Comparison of ENCODE assay signal across 31 cellular contexts in the genomic region with DNA sequence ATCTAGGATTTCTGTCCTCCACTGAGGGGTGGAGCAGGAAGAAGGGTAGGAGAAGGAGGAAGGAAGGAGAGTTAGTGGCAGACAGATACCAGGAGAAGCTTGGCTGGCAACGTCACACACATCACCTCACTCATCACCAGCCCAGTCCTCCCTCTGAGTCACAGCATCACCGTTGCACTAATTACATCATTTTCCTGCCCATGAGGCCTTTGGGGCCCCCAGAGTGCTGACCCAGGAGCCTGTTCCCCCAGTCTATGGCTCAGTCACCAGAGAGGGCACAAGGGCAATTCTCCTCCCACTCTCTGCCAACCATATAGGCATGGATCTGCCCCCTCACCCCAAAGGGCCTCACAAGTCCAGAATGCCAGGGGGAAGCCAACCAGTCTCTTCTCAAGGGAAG. TPM values are rescaled to one million over a fixed set of nuclear protein-coding genes. Genes with fewer than 3 reads are reported as not detected.
A peak's percentile ranks its signal among the peaks of the same experiment; 100 is the strongest.
DNase-seq lines count a peak whose midpoint lies in the region; ATAC-seq, FAIRE-seq and TF ChIP-seq lines count a peak whose summit lies in the region.
"Had no signal": no experiment of that assay in that cellular context is flagged by ENCODE, and none has a peak within 500 bp of the region (broad histone marks: within the 10 kb centered on the region; RNA-seq: fewer than 3 reads in every experiment).

No MANE protein-coding gene starts in this region.

- no peaks in the 10 kb centered on the region for H3K79me2 ChIP-seq in K562 (ENCODE audit: control insufficient read depth, insufficient read depth, low read length)

- no peak for ATAC-seq in K562
- ATAC-seq in foreskin keratinocyte: peak; percentile 49
- no peak for ATAC-seq in activated naive CD4-positive, alpha-beta T cell treated with anti-CD3 and anti-CD28 coated beads, Interleukin-2, amount 50 U/mL, for 72 hours
- ATAC-seq in GM21360 (IDR thresholded peaks at IDR 0.05; ENCODE audit: unreplicated experiment): no peak
- no peak for ATAC-seq in GM18505 (IDR thresholded peaks at IDR 0.05; ENCODE audit: unreplicated experiment)
- ATAC-seq: left lung, Panc1 had no signal

- H3K4me1 Mint-ChIP-seq in activated CD4-positive, alpha-beta memory T cell treated with anti-CD3 and anti-CD28 coated beads for 36 hours (ENCODE audit: low read depth): peaks cover 17% of the 10 kb centered on the region
- H3K4me1 Mint-ChIP-seq in activated CD4-positive, alpha-beta memory T cell treated with anti-CD3 and anti-CD28 coated beads, Interleukin-2, amount 10 ng/mL, durations not matched to agents 7 days and 5 days: peaks cover 27% of the 10 kb centered on the region
- H3K4me1 Mint-ChIP-seq in IgD-negative memory B cell: peaks cover 16 to 25% (median 19%) of the 10 kb centered on the region in 3 donors

- intact Hi-C loops in activated CD4-positive, alpha-beta memory T cell treated with anti-CD3 and anti-CD28 coated beads for 36 hours (cut with micrococcal nuclease): no loop called here
- intact Hi-C loops in K562 (cut with micrococcal nuclease): no loop called here

- no peaks in the 10 kb centered on the region for H3K9me3 ChIP-seq in K562 (replicated peaks; ENCODE audit: control insufficient read depth, insufficient read depth, low read depth, low read length)
- H3K9me3 ChIP-seq: BE2C, left lung, MG63 had no signal

- peaks cover 5 to 8% of the 10 kb centered on the region in 2 experiments; a peak in 3 of 5 replicates for H3K4me1 ChIP-seq in K562 (replicated peaks in 1 of 2; ENCODE audit: control insufficient read depth in 2 of 2, insufficient read depth in 2 of 2, low read length in 2 of 2)
- H3K4me1 ChIP-seq in foreskin keratinocyte: no peaks in the 10 kb centered on the region
- H3K4me1 ChIP-seq: BE2C had no signal

- TF ChIP-seq POLR2A in K562 (conservative IDR thresholded peaks at IDR 0.05) (no peak), GM18505 (IDR thresholded peaks at IDR 0.05; ENCODE audit: borderline replicate concordance, extremely low read depth, insufficient read depth, insufficient read length) (no peak)

- H3K27me3 Mint-ChIP-seq in activated CD4-positive, alpha-beta memory T cell treated with anti-CD3 and anti-CD28 coated beads for 36 hours: peaks cover 14% of the 10 kb centered on the region
- H3K27me3 Mint-ChIP-seq in activated CD4-positive, alpha-beta memory T cell treated with anti-CD3 and anti-CD28 coated beads, Interleukin-2, amount 10 ng/mL, durations not matched to agents 7 days and 5 days: peaks cover 24% of the 10 kb centered on the region
- H3K27me3 Mint-ChIP-seq in IgD-negative memory B cell: peaks cover 13% of the 10 kb centered on the region

- TF ChIP-seq CTCF in K562 (IDR thresholded peaks at IDR 0.05 in 2 of 3, conservative IDR thresholded peaks at IDR 0.05 in 1 of 3; ENCODE audit: insufficient read depth in 2 of 3, low read depth in 1 of 3, low read length in 3 of 3) (no peak), foreskin keratinocyte (conservative IDR thresholded peaks at IDR 0.05) (no peak)

- H2AFZ ChIP-seq in K562 (ENCODE audit: low read depth, low read length): no peak overlapping the region

- no peak for TF ChIP-seq RAD21 in K562 (CRISPR knock-in tag; conservative IDR thresholded peaks at IDR 0.05 in 1 of 2, IDR thresholded peaks at IDR 0.05 in 1 of 2)

- peak; percentile 25 for DNase-seq in activated CD4-positive, alpha-beta memory T cell treated with anti-CD3 and anti-CD28 coated beads for 36 hours
- DNase-seq in activated CD4-positive, alpha-beta memory T cell treated with anti-CD3 and anti-CD28 coated beads, Interleukin-2, amount 10 ng/mL, durations not matched to agents 7 days and 5 days: no peak
- DNase-seq in K562 (ENCODE audit: extremely low read depth in 1 of 4, low spot score in 3 of 4) (no peak), foreskin keratinocyte (peak in 1 of 2 donors; percentile 30)
- DNase-seq in activated naive CD4-positive, alpha-beta T cell treated with anti-CD3 and anti-CD28 coated beads, Interleukin-2, amount 50 U/mL, for 72 hours (ENCODE audit: low spot score in 2 of 2): no peak
- DNase-seq: activated CD4-positive, alpha-beta T cell treated with anti-CD3 and anti-CD28 coated beads, Interleukin-2, amount 10 ng/mL, durations not matched to agents 7 days and 5 days; activated naive CD4-positive, alpha-beta T cell treated with anti-CD3 and anti-CD28 coated beads, Interleukin-2, amount 50 U/mL, for 16 hours; anterior cingulate cortex; BE2C; CD8-positive, alpha-beta memory T cell; central memory CD4-positive, alpha-beta T cell; dermis blood vessel endothelial cell; DMS153; H7; KBM-7; left lung; MG63; NCI-H1436 treated with DMSO at 0.1 percent for 48 hours; NCI-H2107; NCI-H446; nucleus accumbens; SHP77 treated with DMSO at 0.1 percent for 48 hours; stimulated activated CD4-positive, alpha-beta T cell treated with anti-CD3 and anti-CD28 coated beads, Interleukin-15, amount 100 ng/mL, for 24 hours; WERI-Rb-1 had no signal

- 0 out of 2 replicates have a peak, but pooled peaks cover 4% of the 10 kb centered on the region for H4K20me1 ChIP-seq in K562 (replicated peaks; ENCODE audit: control insufficient read depth, insufficient read depth, low read length)

- no peaks in the 10 kb centered on the region for H3K9me3 Mint-ChIP-seq in activated CD4-positive, alpha-beta memory T cell treated with anti-CD3 and anti-CD28 coated beads for 36 hours
- H3K9me3 Mint-ChIP-seq in activated CD4-positive, alpha-beta memory T cell treated with anti-CD3 and anti-CD28 coated beads, Interleukin-2, amount 10 ng/mL, durations not matched to agents 7 days and 5 days: no peaks in the 10 kb centered on the region
- H3K9me3 Mint-ChIP-seq in IgD-negative memory B cell: no peaks in the 10 kb centered on the region
- no peaks in the 10 kb centered on the region for H3K9me3 Mint-ChIP-seq in activated naive CD4-positive, alpha-beta T cell treated with anti-CD3 and anti-CD28 coated beads, Interleukin-2, amount 50 U/mL, for 72 hours
- H3K9me3 Mint-ChIP-seq: activated CD4-positive, alpha-beta T cell treated with anti-CD3 and anti-CD28 coated beads, Interleukin-2, amount 10 ng/mL, durations not matched to agents 7 days and 5 days; stimulated activated naive CD8-positive, alpha-beta T cell treated with anti-CD3 and anti-CD28 coated beads, Interleukin-15, Interleukin-2, amounts not matched to agents 100 ng/mL and 50 ng/mL, for 24 hours had no signal

- peaks cover 27 to 37% of the 10 kb centered on the region in 2 experiments for H3K27me3 ChIP-seq in K562 (ENCODE audit: control insufficient read depth in 2 of 2, insufficient read depth in 2 of 2, low read length in 2 of 2)
- peaks cover 30% of the 10 kb centered on the region for H3K27me3 ChIP-seq in foreskin keratinocyte

- H3K27ac Mint-ChIP-seq in activated CD4-positive, alpha-beta memory T cell treated with anti-CD3 and anti-CD28 coated beads for 36 hours: no peak overlapping the region
- H3K27ac Mint-ChIP-seq in activated CD4-positive, alpha-beta memory T cell treated with anti-CD3 and anti-CD28 coated beads, Interleukin-2, amount 10 ng/mL, durations not matched to agents 7 days and 5 days: no peak overlapping the region
- H3K27ac Mint-ChIP-seq in IgD-negative memory B cell: peak overlapping the region in 2 of 3 donors; percentile 28 to 45
- no peak overlapping the region for H3K27ac Mint-ChIP-seq in activated naive CD4-positive, alpha-beta T cell treated with anti-CD3 and anti-CD28 coated beads, Interleukin-2, amount 50 U/mL, for 72 hours
- H3K27ac Mint-ChIP-seq: activated CD4-positive, alpha-beta T cell treated with anti-CD3 and anti-CD28 coated beads, Interleukin-2, amount 10 ng/mL, durations not matched to agents 7 days and 5 days; stimulated activated naive CD8-positive, alpha-beta T cell treated with anti-CD3 and anti-CD28 coated beads, Interleukin-15, Interleukin-2, amounts not matched to agents 100 ng/mL and 50 ng/mL, for 24 hours had no signal

- H3K9ac ChIP-seq in K562 (ENCODE audit: insufficient read depth in 1 of 2, low read depth in 2 of 2, low read length in 2 of 2): no peak overlapping the region

- no peaks in the 10 kb centered on the region for H3K9me1 ChIP-seq in K562 (ENCODE audit: control insufficient read depth, insufficient read depth, low read length)

- H3K27ac ChIP-seq in K562 (ENCODE audit: extremely low read depth, low read depth, low read length) (no peak overlapping the region), foreskin keratinocyte (no peak overlapping the region)
- H3K27ac ChIP-seq: left lung, WERI-Rb-1 had no signal

- no peak for FAIRE-seq in K562 (lab: Jason Lieb, UNC)
- FAIRE-seq: endometrium had no signal

- H3K4me3 Mint-ChIP-seq in activated CD4-positive, alpha-beta memory T cell treated with anti-CD3 and anti-CD28 coated beads for 36 hours: no peak overlapping the region
- no peak overlapping the region for H3K4me3 Mint-ChIP-seq in activated CD4-positive, alpha-beta memory T cell treated with anti-CD3 and anti-CD28 coated beads, Interleukin-2, amount 10 ng/mL, durations not matched to agents 7 days and 5 days
- H3K4me3 Mint-ChIP-seq in IgD-negative memory B cell: peak overlapping the region in 1 of 4 donors; percentile 39
- H3K4me3 Mint-ChIP-seq: activated CD4-positive, alpha-beta T cell treated with anti-CD3 and anti-CD28 coated beads, Interleukin-2, amount 10 ng/mL, durations not matched to agents 7 days and 5 days; CD8-positive, alpha-beta memory T cell; stimulated activated naive CD8-positive, alpha-beta T cell treated with anti-CD3 and anti-CD28 coated beads, Interleukin-15, Interleukin-2, amounts not matched to agents 100 ng/mL and 50 ng/mL, for 24 hours had no signal

- POLR2A ChIA-PET in activated CD4-positive, alpha-beta memory T cell treated with anti-CD3 and anti-CD28 coated beads for 36 hours (lab: Charles Lee): no interaction called here
- POLR2A ChIA-PET in activated CD4-positive, alpha-beta memory T cell treated with anti-CD3 and anti-CD28 coated beads, Interleukin-2, amount 10 ng/mL, durations not matched to agents 7 days and 5 days (lab: Charles Lee): interaction anchor here (1.9 kb wide), 1 partner anchor 9 kb away, joined by 4 read pairs; a partner anchor contains a TSS
- POLR2A ChIA-PET in K562 (lab: Yijun Ruan, JAX): interaction anchor here (0.7 kb wide), 1 partner anchor 8 kb away, joined by 4 read pairs; no protein-coding TSS in a partner anchor

- no peak overlapping the region for H3K4me3 ChIP-seq in K562
- H3K4me3 ChIP-seq: left lung, MG63 had no signal

- no peak overlapping the region; the same call in 1 of the 2 replicates for H3K4me2 ChIP-seq in K562 (ENCODE audit: insufficient read depth, low read length)

- 0% methylated on average over 2 of the region's 2 CpGs for WGBS in K562 (ENCODE audit: insufficient coverage, low coverage, missing lambda C conversion rate)

- no peaks in the 10 kb centered on the region for H3K36me3 ChIP-seq in K562 (ENCODE audit: control insufficient read depth, insufficient read depth, low read length)
- H3K36me3 ChIP-seq: BE2C, MG63, WERI-Rb-1 had no signal

- in situ Hi-C loops in K562 (cut with MboI): no loop called here

- BruUV-seq in K562 (replicated peaks; lab: Mats Ljungman, UMichigan): no TSS peak

- CTCF ChIA-PET in activated CD4-positive, alpha-beta memory T cell treated with anti-CD3 and anti-CD28 coated beads for 36 hours (lab: Charles Lee): interaction anchor here (0.7 to 8.6 kb wide), 2 partner anchors 8 to 75 kb away, joined by 3 to 106 read pairs; a partner anchor contains a TSS
- CTCF ChIA-PET in activated CD4-positive, alpha-beta memory T cell treated with anti-CD3 and anti-CD28 coated beads, Interleukin-2, amount 10 ng/mL, durations not matched to agents 7 days and 5 days (lab: Charles Lee): interaction anchor here (1.5 to 2.2 kb wide), 2 partner anchors 30 to 41 kb away, joined by 3 to 11 read pairs; no protein-coding TSS in a partner anchor
- CTCF ChIA-PET in K562 (lab: Yijun Ruan, JAX; ENCODE audit: low intra/inter-chr PET ratio): no interaction called here

- no peak for TF ChIP-seq EP300 in K562 (IDR thresholded peaks at IDR 0.05; ENCODE audit: low read length)

- H3K36me3 Mint-ChIP-seq in activated CD4-positive, alpha-beta memory T cell treated with anti-CD3 and anti-CD28 coated beads for 36 hours: no peaks in the 10 kb centered on the region
- H3K36me3 Mint-ChIP-seq in activated CD4-positive, alpha-beta memory T cell treated with anti-CD3 and anti-CD28 coated beads, Interleukin-2, amount 10 ng/mL, durations not matched to agents 7 days and 5 days (ENCODE audit: low read depth): peaks cover 5% of the 10 kb centered on the region
- H3K36me3 Mint-ChIP-seq in IgD-negative memory B cell: peaks cover 8% of the 10 kb centered on the region
- no peaks in the 10 kb centered on the region for H3K36me3 Mint-ChIP-seq in activated naive CD4-positive, alpha-beta T cell treated with anti-CD3 and anti-CD28 coated beads, Interleukin-2, amount 50 U/mL, for 72 hours

RNA-seq across cellular contexts. Expression of a gene that starts 4.6 kb away (rescaled TPM):
- total RNA-seq in activated CD4-positive, alpha-beta memory T cell treated with anti-CD3 and anti-CD28 coated beads for 36 hours: 1 to 10 TPM; 2.4 to 3.5 TPM
- total RNA-seq in activated CD4-positive, alpha-beta memory T cell treated with anti-CD3 and anti-CD28 coated beads, Interleukin-2, amount 10 ng/mL, durations not matched to agents 7 days and 5 days: 1 to 10 TPM; 2.6 to 3.0 TPM
- 2.6 TPM for polyA plus RNA-seq in IgD-negative memory B cell
- 0.79 and 2.5 TPM in 2 replicates for total RNA-seq in K562 (2011; cell fraction: chromatin; rRNA removed; ENCODE audit: low replicate concordance)
- 1.6 and 2.5 TPM in 2 replicates for total RNA-seq in K562 (2011; cell fraction: nucleolus; rRNA removed)
- 1.1 and 2.4 TPM in 2 replicates for total RNA-seq in K562 (2011; cell fraction: nucleoplasm; rRNA removed)
- total RNA-seq in K562 (2014; rRNA removed): 0.33 and 0.73 TPM in 2 replicates
- total RNA-seq in K562 (2014; rRNA removed; fragmentation: Illumina TruSeq; extraction: Trizol): 0.06 and 0.22 TPM in 2 replicates
- total RNA-seq in K562 (2015; rRNA removed; fragmentation: Illumina TruSeq; extraction: Trizol): 0.18 and 0.23 TPM in 2 replicates
- total RNA-seq in K562 (2021): 0.36 and 0.78 TPM in 2 replicates
- polyA plus RNA-seq in K562 (2011; rRNA removed): 0.56 and 0.58 TPM in 2 replicates
- 0.37 and 0.46 TPM in 2 replicates for polyA plus RNA-seq in K562 (2011; cell fraction: cytosol; rRNA removed)
- polyA plus RNA-seq in K562 (2011; cell fraction: nucleus; rRNA removed): 0.79 and 1.0 TPM in 2 replicates
- polyA plus RNA-seq in K562 (2012): 0.49 and 0.80 TPM in 2 replicates
- polyA plus RNA-seq in K562 (2014; fragmentation: Illumina TruSeq; extraction: Trizol): 0.48 and 0.58 TPM in 2 replicates
- polyA plus RNA-seq in K562 (2014; fragmentation: Nextera tagmentation; extraction: Ambion mirVana): not detected
- 0.60 TPM in 1 of 2 replicates, not detected in the other for polyA plus RNA-seq in K562 (2014; rRNA removed)
- polyA minus RNA-seq in K562 (2011; rRNA and poly(A)+ RNA removed): 0.63 and 0.77 TPM in 2 replicates
- polyA minus RNA-seq in K562 (2011; cell fraction: cytosol; rRNA and poly(A)+ RNA removed): 1.7 TPM in 1 of 2 replicates, not detected in the other
- 0.67 and 1.6 TPM in 2 replicates for polyA minus RNA-seq in K562 (2011; cell fraction: nucleus; rRNA and poly(A)+ RNA removed)
- total RNA-seq in foreskin keratinocyte: 0.07 and 0.11 TPM in 2 replicates
- polyA plus RNA-seq in foreskin keratinocyte: 0.10 and 0.11 TPM in 2 replicates
- total RNA-seq in activated naive CD4-positive, alpha-beta T cell treated with anti-CD3 and anti-CD28 coated beads, Interleukin-2, amount 50 U/mL, for 72 hours: 10 to 100 TPM in 1 of 2 donors, 1 to 10 TPM in 1; 4.3 to 10.4 TPM
- total RNA-seq: myocyte had no signal

RNA-seq across cellular contexts. Expression of a gene that starts 9.1 kb away (rescaled TPM):
- total RNA-seq in activated CD4-positive, alpha-beta memory T cell treated with anti-CD3 and anti-CD28 coated beads for 36 hours: 100 to 1,000 TPM; 119 to 121 TPM
- total RNA-seq in activated CD4-positive, alpha-beta memory T cell treated with anti-CD3 and anti-CD28 coated beads, Interleukin-2, amount 10 ng/mL, durations not matched to agents 7 days and 5 days: 100 to 1,000 TPM; 117 to 127 TPM
- 51.8 TPM for polyA plus RNA-seq in IgD-negative memory B cell
- total RNA-seq in K562 (2011; cell fraction: chromatin; rRNA removed; ENCODE audit: low replicate concordance): 275 and 454 TPM in 2 replicates
- 148 and 163 TPM in 2 replicates for total RNA-seq in K562 (2011; cell fraction: nucleolus; rRNA removed)
- 175 and 185 TPM in 2 replicates for total RNA-seq in K562 (2011; cell fraction: nucleoplasm; rRNA removed)
- total RNA-seq in K562 (2014; rRNA removed): 104 and 118 TPM in 2 replicates
- total RNA-seq in K562 (2014; rRNA removed; fragmentation: Illumina TruSeq; extraction: Trizol): 100 and 107 TPM in 2 replicates
- total RNA-seq in K562 (2015; rRNA removed; fragmentation: Illumina TruSeq; extraction: Trizol): 124 and 129 TPM in 2 replicates
- 97.9 and 116 TPM in 2 replicates for total RNA-seq in K562 (2021)
- polyA plus RNA-seq in K562 (2011; rRNA removed): 89.3 and 99.5 TPM in 2 replicates
- polyA plus RNA-seq in K562 (2011; cell fraction: cytosol; rRNA removed): 71.2 and 71.3 TPM in 2 replicates
- polyA plus RNA-seq in K562 (2011; cell fraction: nucleus; rRNA removed): 216 and 219 TPM in 2 replicates
- polyA plus RNA-seq in K562 (2012): 86.0 and 150 TPM in 2 replicates
- polyA plus RNA-seq in K562 (2014; fragmentation: Illumina TruSeq; extraction: Trizol): 108 and 138 TPM in 2 replicates
- 10 to 100 TPM; 32.4 to 65.9 TPM for polyA plus RNA-seq in K562 (2014; fragmentation: Nextera tagmentation; extraction: Ambion mirVana)
- 87.0 and 94.0 TPM in 2 replicates for polyA plus RNA-seq in K562 (2014; rRNA removed)
- polyA minus RNA-seq in K562 (2011; rRNA and poly(A)+ RNA removed): 92.0 and 95.2 TPM in 2 replicates
- polyA minus RNA-seq in K562 (2011; cell fraction: cytosol; rRNA and poly(A)+ RNA removed): 37.9 and 40.8 TPM in 2 replicates
- 50.4 and 73.4 TPM in 2 replicates for polyA minus RNA-seq in K562 (2011; cell fraction: nucleus; rRNA and poly(A)+ RNA removed)
- 75.8 and 81.9 TPM in 2 replicates for total RNA-seq in foreskin keratinocyte
- 43.2 and 49.7 TPM in 2 replicates for polyA plus RNA-seq in foreskin keratinocyte
- 100 to 1,000 TPM in 1 of 2 donors, 10 to 100 TPM in 1; 90.7 to 121 TPM for total RNA-seq in activated naive CD4-positive, alpha-beta T cell treated with anti-CD3 and anti-CD28 coated beads, Interleukin-2, amount 50 U/mL, for 72 hours

RNA-seq across cellular contexts. Expression of a gene that starts 42.8 kb away (rescaled TPM):
- total RNA-seq in activated CD4-positive, alpha-beta memory T cell treated with anti-CD3 and anti-CD28 coated beads for 36 hours: 10 to 100 TPM; 18.3 to 19.0 TPM
- total RNA-seq in activated CD4-positive, alpha-beta memory T cell treated with anti-CD3 and anti-CD28 coated beads, Interleukin-2, amount 10 ng/mL, durations not matched to agents 7 days and 5 days: 10 to 100 TPM; 32.8 to 34.2 TPM
- polyA plus RNA-seq in IgD-negative memory B cell (0.39 TPM), K562 (2011; rRNA removed) (1.3 and 1.8 TPM in 2 replicates), K562 (2014; fragmentation: Illumina TruSeq; extraction: Trizol) (1.6 and 1.7 TPM in 2 replicates), K562 (2014; fragmentation: Nextera tagmentation; extraction: Ambion mirVana) (under 1 TPM; 0.24 to 0.48 TPM), K562 (2014; rRNA removed) (1.2 and 1.5 TPM in 2 replicates), foreskin keratinocyte (22.1 and 26.3 TPM in 2 replicates)
- total RNA-seq in K562 (2011; cell fraction: chromatin; rRNA removed; ENCODE audit: low replicate concordance): 6.1 and 18.4 TPM in 2 replicates
- total RNA-seq in K562 (2011; cell fraction: nucleolus; rRNA removed): 7.2 and 7.3 TPM in 2 replicates
- 6.7 and 8.0 TPM in 2 replicates for total RNA-seq in K562 (2011; cell fraction: nucleoplasm; rRNA removed)
- total RNA-seq in K562 (2014; rRNA removed) (1.5 and 1.7 TPM in 2 replicates), K562 (2014; rRNA removed; fragmentation: Illumina TruSeq; extraction: Trizol) (1.2 and 1.3 TPM in 2 replicates), K562 (2015; rRNA removed; fragmentation: Illumina TruSeq; extraction: Trizol) (1.9 and 2.0 TPM in 2 replicates), K562 (2021) (1.8 and 3.6 TPM in 2 replicates), foreskin keratinocyte (26.7 and 29.8 TPM in 2 replicates)
- polyA plus RNA-seq in K562 (2011; cell fraction: cytosol; rRNA removed): 0.97 and 1.1 TPM in 2 replicates
- 9.9 and 11.4 TPM in 2 replicates for polyA plus RNA-seq in K562 (2011; cell fraction: nucleus; rRNA removed)
- 3.0 and 3.6 TPM in 2 replicates for polyA plus RNA-seq in K562 (2012)
- polyA minus RNA-seq in K562 (2011; rRNA and poly(A)+ RNA removed): 1.1 and 1.8 TPM in 2 replicates
- 1.7 and 3.7 TPM in 2 replicates for polyA minus RNA-seq in K562 (2011; cell fraction: cytosol; rRNA and poly(A)+ RNA removed)
- 3.9 and 4.9 TPM in 2 replicates for polyA minus RNA-seq in K562 (2011; cell fraction: nucleus; rRNA and poly(A)+ RNA removed)
- 10 to 100 TPM; 11.0 to 15.3 TPM for total RNA-seq in activated naive CD4-positive, alpha-beta T cell treated with anti-CD3 and anti-CD28 coated beads, Interleukin-2, amount 50 U/mL, for 72 hours

Comparison
In these comparisons a context has a peak if more than half of its experiments do, and no peak if none do; other contexts are left out.
1. H3K27ac Mint-ChIP-seq: peak in IgD-negative memory B cell (2 of 3); none in activated CD4-positive, alpha-beta memory T cell treated with anti-CD3 and anti-CD28 coated beads for 36 hours (single experiment), activated CD4-positive, alpha-beta memory T cell treated with anti-CD3 and anti-CD28 coated beads, Interleukin-2, amount 10 ng/mL, durations not matched to agents 7 days and 5 days (single experiment) and activated naive CD4-positive, alpha-beta T cell treated with anti-CD3 and anti-CD28 coated beads, Interleukin-2, amount 50 U/mL, for 72 hours (0 of 2).